Comparison of ENCODE assay signal across 21 cellular contexts in the genomic region with DNA sequence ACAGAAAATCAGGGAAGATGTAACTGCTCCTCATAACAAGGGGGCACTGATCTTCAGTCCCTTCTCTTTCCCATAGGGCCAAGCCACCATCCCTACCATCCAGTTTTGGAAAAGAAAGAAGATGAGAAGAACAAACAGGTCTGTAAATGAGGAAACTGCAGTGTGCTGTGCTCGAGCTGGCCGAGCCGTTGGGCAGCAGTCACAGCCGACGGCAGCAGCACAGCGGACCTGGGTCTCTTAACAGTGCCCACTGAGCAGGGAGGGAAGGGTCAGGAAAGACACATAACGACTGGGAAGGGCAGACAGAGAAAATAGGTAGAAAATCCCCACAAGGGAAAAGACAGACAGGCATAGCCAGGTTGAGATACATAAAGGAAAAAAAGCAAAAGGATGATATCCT. TPM values are rescaled to one million over a fixed set of nuclear protein-coding genes. Genes with fewer than 3 reads are reported as not detected.
"Had no signal": no experiment of that assay in that cellular context is flagged by ENCODE, and none has a peak within 500 bp of the region (broad histone marks: within the 10 kb centered on the region; RNA-seq: fewer than 3 reads in every experiment).

No MANE protein-coding gene starts in this region.

- H3K4me1 ChIP-seq: SJSA1 had no signal

- H3K9me3 ChIP-seq: MG63, SJSA1 had no signal

- H3K36me3 ChIP-seq: MG63, SJSA1 had no signal

- DNase-seq: KBM-7, MG63, NCI-H1092, NCI-H1105 treated with DMSO at 0.1 percent for 48 hours, NCI-H1417 treated with DMSO at 0.1 percent for 48 hours, NCI-H146, NCI-H1694 treated with DMSO at 0.1 percent for 48 hours, NCI-H1930, NCI-H2081, NCI-H2107, NCI-H2227 treated with DMSO at 0.1 percent for 48 hours, NCI-H524, NCI-H526 treated with DMSO at 0.1 percent for 48 hours, NCI-H748 treated with DMSO at 0.1 percent for 48 hours, Right ventricle myocardium superior, RPMI8226, SIG-M5 had no signal

- H3K4me3 ChIP-seq: MG63, SJSA1, SK-N-MC had no signal

- H3K27me3 ChIP-seq: MG63, SJSA1 had no signal

- H3K27ac ChIP-seq: HL-60, SJSA1, SK-N-MC had no signal

RNA-seq across cellular contexts. Expression of a gene that starts 38.2 kb away (rescaled TPM):
- total RNA-seq: NCI-H460, Right ventricle myocardium superior had no signal
